ENCODE assay signal across 8 cellular contexts in genomic region chr19:4474504-4475136, GRCh38.
A peak's percentile ranks its signal among the peaks of the same experiment; 100 is the strongest.
DNase-seq lines count a peak whose midpoint lies in the region; ATAC-seq and TF ChIP-seq lines count a peak whose summit lies in the region.

No MANE protein-coding gene starts in this region.

- H3K4me1 Mint-ChIP-seq in memory B cell = peaks cover 16% of the 10 kb centered on the region

- H3K36me3 Mint-ChIP-seq in memory B cell = peaks cover 5% of the 10 kb centered on the region

- no peaks in the 10 kb centered on the region for H3K27me3 Mint-ChIP-seq in memory B cell

- H3K4me3 ChIP-seq in AG04449 (ENCODE audit: low read depth, low read length) = peak overlapping the region; percentile 77
- H3K4me3 ChIP-seq in cardiac fibroblast (replicated peaks in 1 of 2; ENCODE audit: low read depth in 2 of 2, low read length in 2 of 2) = peak overlapping the region; percentile 42 to 82

- CTCF ChIA-PET in AG04449 (lab: Yijun Ruan, JAX) = interaction anchor here (0.8 to 1.1 kb wide), 3 partner anchors 40 to 101 kb away, joined by 3 to 4 read pairs (median 3); no protein-coding TSS in a partner anchor

- POLR2A ChIA-PET in AG04449 (lab: Yijun Ruan, JAX) = interaction anchor here (1.2 to 1.4 kb wide), 2 partner anchors 11 to 18 kb away, joined by 4 to 5 read pairs; no protein-coding TSS in a partner anchor

- H3K9me3 Mint-ChIP-seq in memory B cell = no peaks in the 10 kb centered on the region

- H3K27ac Mint-ChIP-seq in memory B cell = no peak overlapping the region

- DNase-seq in AG04449 (ENCODE audit: low read depth, low spot score) (no peak), GM13976 (ENCODE audit: low spot score) (peak; percentile 90), NCI-H82 treated with DMSO at 0.1 percent for 48 hours (lab: John Stamatoyannopoulos, UW; ENCODE audit: unreplicated experiment) (peak; percentile 58), cardiac fibroblast (ENCODE audit: low read depth in 2 of 2) (peak; percentile 49 to 73), memory B cell (ENCODE audit: low spot score in 2 of 2) (no peak), LoVo (ENCODE audit: low spot score) (no peak)
- DNase-seq in stimulated activated naive CD4-positive, alpha-beta T cell (lab: John Stamatoyannopoulos, UW) = no peak

- peak overlapping the region; percentile 82 for H3K4me3 Mint-ChIP-seq in memory B cell

- ATAC-seq in memory B cell (ENCODE audit: low read depth) = no peak
- ATAC-seq in HG03457 (IDR thresholded peaks at IDR 0.05; ENCODE audit: unreplicated experiment) = no peak

- in situ Hi-C loops in GM13976 (cut with MboI; ENCODE audit: low sequenced_read_pairs, unreplicated experiment) = no loop called here

- no peak for TF ChIP-seq CTCF in AG04449 (IDR thresholded peaks at IDR 0.05; ENCODE audit: insufficient read depth, low read length, missing control alignments)
- no peak for TF ChIP-seq CTCF in GM13976 (IDR thresholded peaks at IDR 0.05; ENCODE audit: borderline replicate concordance, control extremely low read depth, extremely low read depth, insufficient read depth, missing control alignments)
- TF ChIP-seq CTCF in cardiac fibroblast (IDR thresholded peaks at IDR 0.05; ENCODE audit: low read depth, low read length) = no peak

Comparison
In these comparisons a context has a peak if more than half of its experiments do, and no peak if none do; other contexts are left out.
1. DNase-seq: peak in GM13976 (single experiment), NCI-H82 treated with DMSO at 0.1 percent for 48 hours (single experiment) and cardiac fibroblast (2 of 2); none in AG04449 (single experiment), memory B cell (0 of 2), stimulated activated naive CD4-positive, alpha-beta T cell (0 of 6) and LoVo (single experiment).